Comparison of ENCODE assay signal across 25 cellular contexts in genomic region chr15:74896316-74896715, GRCh38. TPM values are rescaled to one million over a fixed set of nuclear protein-coding genes. Genes with fewer than 3 reads are reported as not detected.
DNase-seq lines count a peak whose midpoint lies in the region; ATAC-seq and TF ChIP-seq lines count a peak whose summit lies in the region.
"Had no signal": no experiment of that assay in that cellular context is flagged by ENCODE, and none has a peak within 500 bp of the region (broad histone marks: within the 10 kb centered on the region; RNA-seq: fewer than 3 reads in every experiment).

No MANE protein-coding gene starts in this region.

- H4K20me1 ChIP-seq in SK-N-SH (ENCODE audit: insufficient read depth) = no peaks in the 10 kb centered on the region
- H4K20me1 ChIP-seq: BLaER1 had no signal

- H3K36me3 ChIP-seq in SK-N-SH (replicated peaks in 1 of 2; ENCODE audit: control insufficient read depth in 1 of 2, insufficient read depth in 2 of 2, low read length in 1 of 2) = peaks cover 29 to 45% of the 10 kb centered on the region in 2 experiments

- no peaks in the 10 kb centered on the region for H3K9me3 ChIP-seq in CD4-positive, alpha-beta T cell (ENCODE audit: control insufficient read depth, low read length)
- no peaks in the 10 kb centered on the region for H3K9me3 ChIP-seq in SK-N-SH
- H3K9me3 ChIP-seq: BLaER1, Peyer's patch, SJSA1 had no signal

- peaks cover 53% of the 10 kb centered on the region for H3K36me3 Mint-ChIP-seq in CD4-positive, alpha-beta T cell (ENCODE audit: low read depth)

- no peak overlapping the region for H3K27ac ChIP-seq in CD4-positive, alpha-beta T cell (ENCODE audit: low read depth, low read length)
- H3K27ac ChIP-seq in temporal lobe (ENCODE audit: low read depth, low read length) = peak overlapping the region; percentile 21
- H3K27ac ChIP-seq in SK-N-SH (ENCODE audit: low read depth in 2 of 2, low read length in 1 of 2) = no peak overlapping the region
- H3K27ac ChIP-seq: BLaER1, HL-60, Peyer's patch, SJSA1 had no signal

- CTCF ChIA-PET in CD4-positive, alpha-beta T cell (lab: Charles Lee) = no interaction called here
- CTCF ChIA-PET in SK-N-SH (lab: Yijun Ruan, JAX) = interaction anchor here (0.8 to 5.5 kb wide), 6 partner anchors 10 to 261 kb away, joined by 3 to 29 read pairs (median 3); partner anchors contain the start of gene FAM219B

- intact Hi-C loops in CD4-positive, alpha-beta T cell (cut with DNase I, micrococcal nuclease) = no loop called here

- H3K79me2 ChIP-seq in SK-N-SH (ENCODE audit: insufficient read depth) = peaks cover 3% of the 10 kb centered on the region; the same call in 1 of the 2 replicates

- no peak for ATAC-seq in CD4-positive, alpha-beta T cell (ENCODE audit: poor library complexity)
- no peak for ATAC-seq in HG03045 (IDR thresholded peaks at IDR 0.05; ENCODE audit: unreplicated experiment)
- ATAC-seq: Right ventricle myocardium inferior had no signal

- no peak for TF ChIP-seq CTCF in CD4-positive, alpha-beta T cell (IDR thresholded peaks at IDR 0.05)
- TF ChIP-seq CTCF in SK-N-SH (IDR thresholded peaks at IDR 0.05) = no peak

- peaks cover 3% of the 10 kb centered on the region for H3F3A ChIP-seq in SK-N-SH (replicated peaks; ENCODE audit: insufficient read depth)

- no peak for TF ChIP-seq EP300 in SK-N-SH (IDR thresholded peaks at IDR 0.05; ENCODE audit: borderline replicate concordance in 1 of 2, low read depth in 1 of 2, low read length in 1 of 2)

- H3K27ac Mint-ChIP-seq in CD4-positive, alpha-beta T cell = peak overlapping the region; percentile 70

- no peak for DNase-seq in CD4-positive, alpha-beta T cell
- DNase-seq in LHCN-M2 (ENCODE audit: low read depth) = peak; percentile 35
- peak; percentile 89 for DNase-seq in myocyte (ENCODE audit: low read depth)
- DNase-seq in SK-N-SH = no peak
- DNase-seq in NCI-H2029 (lab: John Stamatoyannopoulos, UW) = no peak
- DNase-seq: ACHN; Calu3; CD8-positive, alpha-beta memory T cell; DMS153; H7; KBM-7; NCI-H1105; NCI-H146; NCI-H2029 treated with DMSO at 0.1 percent for 48 hours; NCI-H2171; NCI-H345; NCI-H524; NCI-H774; Peyer's patch had no signal

- POLR2A ChIA-PET in CD4-positive, alpha-beta T cell (lab: Charles Lee) = interaction anchor here (1.0 to 1.1 kb wide), 2 partner anchors 12 to 558 kb away, joined by 3 to 4 read pairs; no protein-coding TSS in a partner anchor
- POLR2A ChIA-PET in SK-N-SH (lab: Yijun Ruan, JAX) = interaction anchor here (0.6 to 3.2 kb wide), 4 partner anchors 9 to 124 kb away, joined by 3 to 17 read pairs (median 6); partner anchors contain the start of gene FAM219B

- no peak overlapping the region for H3K4me3 ChIP-seq in SK-N-SH (ENCODE audit: low read depth in 2 of 2, low read length in 1 of 2)
- H3K4me3 ChIP-seq: BLaER1, Peyer's patch, SJSA1 had no signal

- H3K4me2 ChIP-seq in SK-N-SH = no peak overlapping the region
- H3K4me2 ChIP-seq: BLaER1 had no signal

- H3K27me3 ChIP-seq in CD4-positive, alpha-beta T cell (ENCODE audit: control insufficient read depth, insufficient read depth, low read length) = no peaks in the 10 kb centered on the region
- H3K27me3 ChIP-seq in SK-N-SH (ENCODE audit: insufficient read depth) = no peaks in the 10 kb centered on the region
- H3K27me3 ChIP-seq: BLaER1, Peyer's patch, SJSA1 had no signal

- H3K9me3 Mint-ChIP-seq in CD4-positive, alpha-beta T cell = no peaks in the 10 kb centered on the region
- H3K9me3 Mint-ChIP-seq: CD8-positive, alpha-beta memory T cell had no signal

- H3K27me3 Mint-ChIP-seq in CD4-positive, alpha-beta T cell = no peaks in the 10 kb centered on the region
- H3K27me3 Mint-ChIP-seq: CD8-positive, alpha-beta memory T cell had no signal

- no peak for TF ChIP-seq RAD21 in SK-N-SH (IDR thresholded peaks at IDR 0.05; ENCODE audit: low read length)

- no peak overlapping the region for H3K9ac ChIP-seq in SK-N-SH
- H3K9ac ChIP-seq: BLaER1 had no signal

- H3K4me3 Mint-ChIP-seq in CD4-positive, alpha-beta T cell = no peak overlapping the region
- H3K4me3 Mint-ChIP-seq: CD8-positive, alpha-beta memory T cell had no signal

- H3K4me1 Mint-ChIP-seq in CD4-positive, alpha-beta T cell (ENCODE audit: low read depth) = peaks cover 25% of the 10 kb centered on the region

- H3K4me1 ChIP-seq in SK-N-SH (ENCODE audit: control insufficient read depth in 1 of 2, insufficient read depth in 2 of 2, low read depth in 1 of 2, low read length in 1 of 2) = peaks cover under 1 to 2% of the 10 kb centered on the region in 2 experiments; a peak in 2 of 4 replicates
- H3K4me1 ChIP-seq: SJSA1 had no signal

- 94% methylated on average over 3 of the region's 3 CpGs for WGBS in SK-N-SH (ENCODE audit: low lambda C conversion rate)

- H2AFZ ChIP-seq in SK-N-SH (ENCODE audit: low read depth) = no peak overlapping the region

- no peaks in the 10 kb centered on the region for H3K9me2 ChIP-seq in SK-N-SH

TF ChIP-seq in SK-N-SH, 30 proteins besides CTCF, POLR2A, EP300 and RAD21 (continues in another document):
- TF ChIP-seq NFIC (IDR thresholded peaks at IDR 0.05; ENCODE audit: borderline replicate concordance) (no peak), TCF12 (IDR thresholded peaks at IDR 0.05) (no peak), SIN3A (IDR thresholded peaks at IDR 0.05; ENCODE audit: borderline replicate concordance, low read depth, low read length) (no peak), RXRA (IDR thresholded peaks at IDR 0.05; ENCODE audit: borderline replicate concordance, low read depth) (no peak), PBX3 (IDR thresholded peaks at IDR 0.05) (no peak), MAX (IDR thresholded peaks at IDR 0.05; ENCODE audit: low read depth) (no peak), ELF1 (IDR thresholded peaks at IDR 0.05) (no peak)

RNA-seq across cellular contexts. Expression of gene MPI, which starts 6.5 kb away (rescaled TPM):
- 10 to 100 TPM; 28.9 to 30.3 TPM for total RNA-seq in CD4-positive, alpha-beta T cell
- total RNA-seq in LHCN-M2 (2014; rRNA removed) = 110 and 122 TPM in 2 replicates
- 66.7 TPM for polyA plus RNA-seq in LHCN-M2 (2012)
- 334 and 342 TPM in 2 replicates for total RNA-seq in myocyte
- polyA plus RNA-seq in myocyte (2012) = 90.3 TPM
- 27.5 TPM for total RNA-seq in temporal lobe
- 58.2 and 63.5 TPM in 2 replicates for polyA plus RNA-seq in SK-N-SH (2012; rRNA removed)
- polyA plus RNA-seq in SK-N-SH (2012; cell fraction: cytosol; rRNA removed) = 36.4 and 45.3 TPM in 2 replicates
- polyA plus RNA-seq in SK-N-SH (2012; cell fraction: nucleus; rRNA removed) = 87.1 and 108 TPM in 2 replicates

RNA-seq across cellular contexts. Expression of gene FAM219B, which starts 10.3 kb away (rescaled TPM):
- total RNA-seq in CD4-positive, alpha-beta T cell = 10 to 100 TPM; 21.5 to 26.8 TPM
- total RNA-seq in LHCN-M2 (2014; rRNA removed) = 45.0 and 51.8 TPM in 2 replicates
- polyA plus RNA-seq in LHCN-M2 (2012) = 22.8 TPM
- total RNA-seq in myocyte = 111 and 113 TPM in 2 replicates
- 73.0 TPM for polyA plus RNA-seq in myocyte (2012)
- 41.3 TPM for total RNA-seq in temporal lobe
- 53.0 and 90.2 TPM in 2 replicates for polyA plus RNA-seq in SK-N-SH (2012; rRNA removed)
- polyA plus RNA-seq in SK-N-SH (2012; cell fraction: cytosol; rRNA removed) = 32.6 and 36.7 TPM in 2 replicates
- 376 and 407 TPM in 2 replicates for polyA plus RNA-seq in SK-N-SH (2012; cell fraction: nucleus; rRNA removed)

RNA-seq across cellular contexts. Expression of gene SCAMP2, which starts 23.2 kb away (rescaled TPM):
- 10 to 100 TPM; 56.1 to 56.9 TPM for total RNA-seq in CD4-positive, alpha-beta T cell
- total RNA-seq in LHCN-M2 (2014; rRNA removed) (29.2 and 40.0 TPM in 2 replicates), myocyte (59.2 and 77.2 TPM in 2 replicates), temporal lobe (4.4 TPM)
- 64.6 TPM for polyA plus RNA-seq in LHCN-M2 (2012)
- polyA plus RNA-seq in myocyte (2012) = 106 TPM
- 88.1 and 99.5 TPM in 2 replicates for polyA plus RNA-seq in SK-N-SH (2012; rRNA removed)
- polyA plus RNA-seq in SK-N-SH (2012; cell fraction: cytosol; rRNA removed) = 58.0 and 74.0 TPM in 2 replicates
- polyA plus RNA-seq in SK-N-SH (2012; cell fraction: nucleus; rRNA removed) = 47.0 and 56.7 TPM in 2 replicates

RNA-seq across cellular contexts. Expression of gene COX5A, which starts 41.6 kb away (rescaled TPM):
- total RNA-seq in CD4-positive, alpha-beta T cell = 10 to 100 TPM; 40.7 to 44.2 TPM
- total RNA-seq in LHCN-M2 (2014; rRNA removed) = 97.5 and 109 TPM in 2 replicates
- 303 TPM for polyA plus RNA-seq in LHCN-M2 (2012)
- total RNA-seq in myocyte = 140 and 153 TPM in 2 replicates
- 229 TPM for polyA plus RNA-seq in myocyte (2012)
- total RNA-seq in temporal lobe = 46.7 TPM
- 112 and 158 TPM in 2 replicates for polyA plus RNA-seq in SK-N-SH (2012; rRNA removed)
- 226 and 272 TPM in 2 replicates for polyA plus RNA-seq in SK-N-SH (2012; cell fraction: cytosol; rRNA removed)
- polyA plus RNA-seq in SK-N-SH (2012; cell fraction: nucleus; rRNA removed) = 69.9 and 72.9 TPM in 2 replicates

RNA-seq across cellular contexts. Expression of gene ULK3, which starts 53.4 kb away (rescaled TPM):
- 10 to 100 TPM; 37.8 to 38.9 TPM for total RNA-seq in CD4-positive, alpha-beta T cell
- 31.5 and 36.4 TPM in 2 replicates for total RNA-seq in LHCN-M2 (2014; rRNA removed)
- 13.8 TPM for polyA plus RNA-seq in LHCN-M2 (2012)
- total RNA-seq in myocyte = 75.0 and 80.5 TPM in 2 replicates
- 36.8 TPM for polyA plus RNA-seq in myocyte (2012)
- 33.7 TPM for total RNA-seq in temporal lobe
- 41.3 and 55.3 TPM in 2 replicates for polyA plus RNA-seq in SK-N-SH (2012; rRNA removed)
- 11.1 and 17.6 TPM in 2 replicates for polyA plus RNA-seq in SK-N-SH (2012; cell fraction: cytosol; rRNA removed)
- 300 and 348 TPM in 2 replicates for polyA plus RNA-seq in SK-N-SH (2012; cell fraction: nucleus; rRNA removed)

Comparison
In these comparisons a context has a peak if more than half of its experiments do, and no peak if none do; other contexts are left out.
1. DNase-seq: peak in LHCN-M2 (single experiment) and myocyte (single experiment); none in CD4-positive, alpha-beta T cell (0 of 10), SK-N-SH (single experiment) and NCI-H2029 (single experiment).